Comparison of ENCODE assay signal across 28 cellular contexts in genomic region chr16:23745263-23745662, GRCh38. TPM values are rescaled to one million over a fixed set of nuclear protein-coding genes. Genes with fewer than 3 reads are reported as not detected.
"Had no signal": no experiment of that assay in that cellular context is flagged by ENCODE, and none has a peak within 500 bp of the region (broad histone marks: within the 10 kb centered on the region; RNA-seq: fewer than 3 reads in every experiment).

No MANE protein-coding gene starts in this region.

- H3K9me3 ChIP-seq: esophagus squamous epithelium, gastrocnemius medialis, left lung, lower lobe of right lung had no signal

- H3K27me3 ChIP-seq: gastrocnemius medialis had no signal

- H3K27ac ChIP-seq: epithelial cell of prostate, esophagus squamous epithelium, gastrocnemius medialis, heart right ventricle, left lung, lower lobe of right lung had no signal

- H3K4me3 ChIP-seq: esophagus squamous epithelium, gastrocnemius medialis, heart right ventricle, left lung, lower lobe of right lung had no signal

- DNase-seq: cortex of kidney; effector CD8-positive, alpha-beta T cell; effector memory CD8-positive, alpha-beta T cell; endodermal cell; erythroblast; esophagus squamous epithelium; foreskin fibroblast; foreskin melanocyte; gastrocnemius medialis; glutamatergic neuron; head of caudate nucleus; heart right ventricle; hippocampal formation; kidney; kidney glomerular epithelial cell; left lung; left ventricle myocardium superior; lower lobe of right lung; mesenchymal stem cell; naive B cell had no signal

- ATAC-seq: effector memory CD8-positive, alpha-beta T cell; esophagus mucosa; gastrocnemius medialis; heart right ventricle; left lung; left ventricle myocardium superior; lower lobe of right lung had no signal

- H3K36me3 ChIP-seq: esophagus squamous epithelium, gastrocnemius medialis, heart right ventricle, left lung, lower lobe of right lung had no signal

- H3K4me1 ChIP-seq: esophagus squamous epithelium, gastrocnemius medialis, heart right ventricle, left lung, lower lobe of right lung had no signal

RNA-seq across cellular contexts. Expression of gene CHP2, which starts 9.6 kb away (rescaled TPM):
- total RNA-seq: dermis microvascular lymphatic vessel endothelial cell, glomerular endothelial cell, heart right ventricle, kidney, left ventricle myocardium superior, lung microvascular endothelial cell, mesothelial cell of epicardium, mucosa of gallbladder, myocyte had no signal

RNA-seq across cellular contexts. Expression of gene ERN2, which starts 32.2 kb away (rescaled TPM):
- total RNA-seq: dermis microvascular lymphatic vessel endothelial cell, glomerular endothelial cell, kidney, left ventricle myocardium superior, lung microvascular endothelial cell, myocyte had no signal
